In genomic region chr10:61905837-61906236, GRCh38 we compare ENCODE assay signal across 1 cellular context.
TF ChIP-seq lines count a peak whose summit lies in the region.

No MANE protein-coding gene starts in this region.

TF ChIP-seq in IMR-90, 13 proteins besides CTCF, POLR2A, EP300 and RAD21:
- no peak for TF ChIP-seq NFE2L2 (IDR thresholded peaks at IDR 0.05; ENCODE audit: low read depth, low read length)
- TF ChIP-seq RFX5 (IDR thresholded peaks at IDR 0.05; ENCODE audit: low read depth, low read length): no peak
- no peak for TF ChIP-seq SMC3 (IDR thresholded peaks at IDR 0.05; ENCODE audit: low read depth, low read length)
- TF ChIP-seq MAZ (IDR thresholded peaks at IDR 0.05; ENCODE audit: borderline replicate concordance, low read depth, low read length): no peak
- no peak for TF ChIP-seq CHD1 (IDR thresholded peaks at IDR 0.05; ENCODE audit: low read depth, low read length)
- no peak for TF ChIP-seq MAFK (IDR thresholded peaks at IDR 0.05; ENCODE audit: low read depth, low read length)
- TF ChIP-seq, protein P1, sequence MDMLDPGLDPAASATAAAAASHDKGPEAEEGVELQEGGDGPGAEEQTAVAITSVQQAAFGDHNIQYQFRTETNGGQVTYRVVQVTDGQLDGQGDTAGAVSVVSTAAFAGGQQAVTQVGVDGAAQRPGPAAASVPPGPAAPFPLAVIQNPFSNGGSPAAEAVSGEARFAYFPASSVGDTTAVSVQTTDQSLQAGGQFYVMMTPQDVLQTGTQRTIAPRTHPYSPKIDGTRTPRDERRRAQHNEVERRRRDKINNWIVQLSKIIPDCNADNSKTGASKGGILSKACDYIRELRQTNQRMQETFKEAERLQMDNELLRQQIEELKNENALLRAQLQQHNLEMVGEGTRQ (IDR thresholded peaks at IDR 0.05; ENCODE audit: low read depth, low read length): no peak
